ENCODE assay signal across 14 cellular contexts in genomic region chr10:49012603-49013002, GRCh38.
DNase-seq lines count a peak whose midpoint lies in the region; ATAC-seq and TF ChIP-seq lines count a peak whose summit lies in the region.
"Had no signal": no experiment of that assay in that cellular context is flagged by ENCODE, and none has a peak within 500 bp of the region (broad histone marks: within the 10 kb centered on the region; RNA-seq: fewer than 3 reads in every experiment).

No MANE protein-coding gene starts in this region.

- no peaks in the 10 kb centered on the region for H3K79me2 ChIP-seq in parathyroid adenoma

- H3K4me3 ChIP-seq in right atrium auricular region, result no peak overlapping the region
- H3K4me3 ChIP-seq in parathyroid adenoma (ENCODE audit: low read depth, low read length), result no peak overlapping the region
- H3K4me3 ChIP-seq in right lobe of liver, result no peak overlapping the region

- H3K36me3 Mint-ChIP-seq in activated T-cell treated with anti-CD3 and anti-CD28 coated beads, Interleukin-2, amount 50 U/mL, for 24 hours (ENCODE audit: low read depth), result no peaks in the 10 kb centered on the region
- H3K36me3 Mint-ChIP-seq: CD14-positive monocyte; CD8-positive, alpha-beta T cell had no signal

- no peak overlapping the region for H3K27ac Mint-ChIP-seq in activated T-cell treated with anti-CD3 and anti-CD28 coated beads, Interleukin-2, amount 50 U/mL, for 24 hours
- H3K27ac Mint-ChIP-seq: CD8-positive, alpha-beta T cell had no signal

- no peak overlapping the region for H2AFZ ChIP-seq in parathyroid adenoma

- 71% methylated on average over 2 of the region's 4 CpGs for WGBS in right lobe of liver (ENCODE audit: insufficient coverage, low coverage, low lambda C conversion rate, missing lambda C conversion rate)

- TF ChIP-seq CTCF in right atrium auricular region (IDR thresholded peaks at IDR 0.05) (no peak), parathyroid adenoma (IDR thresholded peaks at IDR 0.05) (no peak), right lobe of liver (IDR thresholded peaks at IDR 0.05) (no peak)

- peaks cover 0 to 46% of the 10 kb centered on the region in 2 donors for H3K4me1 ChIP-seq in right atrium auricular region
- H3K4me1 ChIP-seq in parathyroid adenoma, result peaks cover 59% of the 10 kb centered on the region
- peaks cover 0 to 3% (median 0%) of the 10 kb centered on the region in 4 donors for H3K4me1 ChIP-seq in right lobe of liver
- H3K4me1 ChIP-seq: Caco-2 had no signal

- peaks cover 12% of the 10 kb centered on the region for H3K27me3 Mint-ChIP-seq in activated T-cell treated with anti-CD3 and anti-CD28 coated beads, Interleukin-2, amount 50 U/mL, for 24 hours

- H3K9me3 ChIP-seq in right atrium auricular region, result no peaks in the 10 kb centered on the region
- H3K9me3 ChIP-seq in parathyroid adenoma (ENCODE audit: control insufficient read depth, low read length), result no peaks in the 10 kb centered on the region
- H3K9me3 ChIP-seq in right lobe of liver, result no peaks in the 10 kb centered on the region
- H3K9me3 ChIP-seq: Caco-2 had no signal

- H3K27ac ChIP-seq in right atrium auricular region (no peak overlapping the region), parathyroid adenoma (peak overlapping the region; percentile 3), right lobe of liver (no peak overlapping the region)
- H3K27ac ChIP-seq: 22Rv1 had no signal

- no peaks in the 10 kb centered on the region for H3K4me1 Mint-ChIP-seq in activated T-cell treated with anti-CD3 and anti-CD28 coated beads, Interleukin-2, amount 50 U/mL, for 24 hours (ENCODE audit: low read depth)

- intact Hi-C loops in cardiac septum (cut with DNase I) (loop anchor here (5.0 kb wide), 1 partner anchor 40 kb away; no protein-coding TSS in a partner anchor), right lobe of liver (cut with DNase I) (no loop called here)

- DNase-seq in right atrium auricular region (ENCODE audit: low spot score) (peak; percentile 36), cardiac septum (ENCODE audit: low spot score) (no peak), ecto neural progenitor cell (ENCODE audit: low spot score) (peak; percentile 37), NCI-H774 (lab: John Stamatoyannopoulos, UW) (no peak), right lobe of liver (no peak)
- no peak for DNase-seq in activated T-cell treated with anti-CD3 and anti-CD28 coated beads, Interleukin-2, amount 50 U/mL, for 24 hours
- DNase-seq: Caco-2, DND-41, GDM1, IMR-90 had no signal

- H3K4me2 ChIP-seq in parathyroid adenoma (ENCODE audit: low read length), result no peak overlapping the region

- ATAC-seq in right lobe of liver, result no peak
- ATAC-seq: CD8-positive, alpha-beta T cell had no signal

- peaks cover 6% of the 10 kb centered on the region for H3K36me3 ChIP-seq in right atrium auricular region
- H3K36me3 ChIP-seq in parathyroid adenoma (ENCODE audit: control insufficient read depth, insufficient read depth, low read length), result no peaks in the 10 kb centered on the region
- no peaks in the 10 kb centered on the region for H3K36me3 ChIP-seq in right lobe of liver

- H3K9me3 Mint-ChIP-seq in activated T-cell treated with anti-CD3 and anti-CD28 coated beads, Interleukin-2, amount 50 U/mL, for 24 hours, result no peaks in the 10 kb centered on the region
- H3K9me3 Mint-ChIP-seq: CD14-positive monocyte; CD8-positive, alpha-beta T cell had no signal

- H3K27me3 ChIP-seq in right atrium auricular region (no peaks in the 10 kb centered on the region), parathyroid adenoma (ENCODE audit: control insufficient read depth, insufficient read depth, low read length) (no peaks in the 10 kb centered on the region), right lobe of liver (no peaks in the 10 kb centered on the region)

- no peak overlapping the region for H3K9ac ChIP-seq in parathyroid adenoma

- no peak overlapping the region for H3K4me3 Mint-ChIP-seq in activated T-cell treated with anti-CD3 and anti-CD28 coated beads, Interleukin-2, amount 50 U/mL, for 24 hours
- H3K4me3 Mint-ChIP-seq: CD14-positive monocyte; CD8-positive, alpha-beta T cell had no signal

- TF ChIP-seq POLR2A in right lobe of liver (IDR thresholded peaks at IDR 0.05), result no peak

Comparison
In these comparisons a context has a peak if more than half of its experiments do, and no peak if none do; other contexts are left out.
1. DNase-seq: peak in right atrium auricular region (single experiment) and ecto neural progenitor cell (single experiment); none in cardiac septum (single experiment), NCI-H774 (single experiment), activated T-cell treated with anti-CD3 and anti-CD28 coated beads, Interleukin-2, amount 50 U/mL, for 24 hours (single experiment) and right lobe of liver (0 of 3).